ENCODE assay signal across 18 cellular contexts in genomic region chr6:13038315-13039261, GRCh38.
A peak's percentile ranks its signal among the peaks of the same experiment; 100 is the strongest.
DNase-seq lines count a peak whose midpoint lies in the region; ATAC-seq and TF ChIP-seq lines count a peak whose summit lies in the region.
"Had no signal": no experiment of that assay in that cellular context is flagged by ENCODE, and none has a peak within 500 bp of the region (broad histone marks: within the 10 kb centered on the region; RNA-seq: fewer than 3 reads in every experiment).

No MANE protein-coding gene starts in this region.

- DNase-seq in DMS79 (lab: John Stamatoyannopoulos, UW), result peak; percentile 25
- DNase-seq in OCI-M1 (lab: John Stamatoyannopoulos, UW), result peak; percentile 50
- peak; percentile 22 for DNase-seq in fibroblast of mammary gland (ENCODE audit: low read depth)
- peak; percentile 7 for DNase-seq in pulmonary artery endothelial cell (ENCODE audit: low read depth, low spot score)
- DNase-seq in NCI-H82 treated with DMSO at 0.1 percent for 48 hours (lab: John Stamatoyannopoulos, UW; ENCODE audit: unreplicated experiment), result no peak
- DNase-seq in mesenteric fat pad (ENCODE audit: low spot score), result no peak
- DNase-seq in BE2C, result no peak
- DNase-seq: activated CD8-positive, alpha-beta memory T cell treated with anti-CD3 and anti-CD28 coated beads, Interleukin-2, amount 50 U/mL, for 4 hours; activated naive CD4-positive, alpha-beta T cell treated with Interleukin-2 at 50 U/mL for 16 hours; effector CD4-positive, alpha-beta T cell; GDM1; SHP77 treated with DMSO at 0.1 percent for 48 hours; T-helper 2 cell had no signal

- no peaks in the 10 kb centered on the region for H3K27me3 ChIP-seq in BE2C
- H3K27me3 ChIP-seq: gastroesophageal sphincter, neutrophil, uterus had no signal

- TF ChIP-seq CTCF in fibroblast of mammary gland (conservative IDR thresholded peaks at IDR 0.05; ENCODE audit: control insufficient read depth, insufficient read depth, low read depth, low read length), result no peak
- TF ChIP-seq CTCF in BE2C (IDR thresholded peaks at IDR 0.05; ENCODE audit: low read depth, low read length), result no peak

- no peaks in the 10 kb centered on the region for H3K9me3 ChIP-seq in BE2C
- H3K9me3 ChIP-seq: gastroesophageal sphincter, neutrophil, uterus had no signal

- H3K4me3 ChIP-seq in fibroblast of mammary gland (ENCODE audit: control insufficient read depth, low read depth, low read length) (no peak overlapping the region), BE2C (ENCODE audit: low read depth, low read length) (no peak overlapping the region)
- H3K4me3 ChIP-seq: gastroesophageal sphincter, uterus had no signal

- no peaks in the 10 kb centered on the region for H3K36me3 ChIP-seq in BE2C
- H3K36me3 ChIP-seq: gastroesophageal sphincter, neutrophil, uterus had no signal

- ATAC-seq in GM19397 (IDR thresholded peaks at IDR 0.05; ENCODE audit: unreplicated experiment), result no peak
- ATAC-seq: gastroesophageal sphincter; stimulated activated effector memory CD8-positive, alpha-beta T cell treated with anti-CD3 and anti-CD28 coated beads, Interleukin-12 subunit alpha, Interleukin-12 subunit beta, amount 100 ng/mL, for 72 hours had no signal

- H3K4me1 ChIP-seq in BE2C, result no peaks in the 10 kb centered on the region
- H3K4me1 ChIP-seq: uterus had no signal

Comparison
In these comparisons a context has a peak if more than half of its experiments do, and no peak if none do; other contexts are left out.
1. DNase-seq: peak in DMS79 (single experiment), OCI-M1 (single experiment), fibroblast of mammary gland (single experiment) and pulmonary artery endothelial cell (single experiment); none in NCI-H82 treated with DMSO at 0.1 percent for 48 hours (single experiment), mesenteric fat pad (single experiment) and BE2C (single experiment).